Comparison of ENCODE assay signal across 1 cellular context in genomic region chr9:133763272-133764183, GRCh38.
TF ChIP-seq lines count a peak whose summit lies in the region.

No MANE protein-coding gene starts in this region.

TF ChIP-seq in SK-N-SH treated with all-trans-retinoic acid at 6 μM for 48 hours, 23 proteins besides CTCF, POLR2A, EP300 and RAD21 (continued from another document):
- TF ChIP-seq TSHZ2 (CRISPR knock-in tag; IDR thresholded peaks at IDR 0.05), result no peak
- no peak for TF ChIP-seq ISL1 (CRISPR knock-in tag; IDR thresholded peaks at IDR 0.05)
